Comparison of ENCODE assay signal across 8 cellular contexts in genomic region chr12:4539167-4539870, GRCh38. TPM values are rescaled to one million over a fixed set of nuclear protein-coding genes. Genes with fewer than 3 reads are reported as not detected.
DNase-seq lines count a peak whose midpoint lies in the region; ATAC-seq and TF ChIP-seq lines count a peak whose summit lies in the region.

No MANE protein-coding gene starts in this region.

- H3K27ac ChIP-seq in thymus (ENCODE audit: low read depth) = no peak overlapping the region

- no peaks in the 10 kb centered on the region for H3K27me3 ChIP-seq in thymus (ENCODE audit: control insufficient read depth, insufficient read depth)

- H3K36me3 Mint-ChIP-seq in activated CD4-positive, alpha-beta T cell treated with anti-CD3 and anti-CD28 coated beads for 36 hours (ENCODE audit: low read depth) = peaks cover 14% of the 10 kb centered on the region
- H3K36me3 Mint-ChIP-seq in activated B cell treated with CpG ODN at 0.5 μM for 24 hours (ENCODE audit: low read depth) (peaks cover 24% of the 10 kb centered on the region), immature natural killer cell (no peaks in the 10 kb centered on the region)

- intact Hi-C loops in activated CD4-positive, alpha-beta T cell treated with anti-CD3 and anti-CD28 coated beads for 36 hours (cut with DNase I, micrococcal nuclease) = loop anchor here (2.0 to 5.0 kb wide), 3 partner anchors 42 to 667 kb away; partner anchors contain the start of gene PARP11 (in 1 of the 2)
- intact Hi-C loops in activated B cell treated with CpG ODN at 0.5 μM for 24 hours (cut with micrococcal nuclease) = loop anchor here (2.0 to 10.0 kb wide), 2 partner anchors 435 to 787 kb away; partner anchors contain the start of gene CRACR2A

- CTCF ChIA-PET in activated CD4-positive, alpha-beta T cell treated with anti-CD3 and anti-CD28 coated beads for 36 hours (lab: Charles Lee) = no interaction called here
- CTCF ChIA-PET in activated B cell treated with CpG ODN at 0.5 μM for 24 hours (lab: Charles Lee) = no interaction called here

- peaks cover 8% of the 10 kb centered on the region for H3K4me1 ChIP-seq in thymus (ENCODE audit: control insufficient read depth, insufficient read depth, low read length)

- POLR2A ChIA-PET in activated CD4-positive, alpha-beta T cell treated with anti-CD3 and anti-CD28 coated beads for 36 hours (lab: Charles Lee) = interaction anchor here (0.5 kb wide), 1 partner anchor 242 kb away, joined by 3 read pairs; no protein-coding TSS in a partner anchor
- POLR2A ChIA-PET in activated B cell treated with CpG ODN at 0.5 μM for 24 hours (lab: Charles Lee) = interaction anchor here (0.5 kb wide), 1 partner anchor 370 kb away, joined by 4 read pairs; no protein-coding TSS in a partner anchor

- 22% methylated on average over 16 of the region's 16 CpGs for WGBS in thymus

- H3K36me3 ChIP-seq in thymus (ENCODE audit: control insufficient read depth, insufficient read depth) = peaks cover 2% of the 10 kb centered on the region

- ATAC-seq in activated CD4-positive, alpha-beta T cell treated with anti-CD3 and anti-CD28 coated beads for 36 hours = peak; percentile 32
- ATAC-seq in activated B cell treated with CpG ODN at 0.5 μM for 24 hours (ENCODE audit: low read depth) = no peak

- H3K4me1 Mint-ChIP-seq in activated CD4-positive, alpha-beta T cell treated with anti-CD3 and anti-CD28 coated beads for 36 hours = peaks cover 26% of the 10 kb centered on the region
- peaks cover 31% of the 10 kb centered on the region for H3K4me1 Mint-ChIP-seq in activated B cell treated with CpG ODN at 0.5 μM for 24 hours
- peaks cover 22 to 33% of the 10 kb centered on the region in 2 donors for H3K4me1 Mint-ChIP-seq in immature natural killer cell

- TF ChIP-seq CTCF in activated B cell treated with CpG ODN at 0.5 μM for 24 hours (IDR thresholded peaks at IDR 0.05) (no peak), GM10266 (IDR thresholded peaks at IDR 0.05; ENCODE audit: control insufficient read depth, insufficient read depth, low read depth, missing control alignments) (no peak)

- H3K27me3 Mint-ChIP-seq in activated CD4-positive, alpha-beta T cell treated with anti-CD3 and anti-CD28 coated beads for 36 hours = no peaks in the 10 kb centered on the region
- H3K27me3 Mint-ChIP-seq in activated B cell treated with CpG ODN at 0.5 μM for 24 hours = no peaks in the 10 kb centered on the region
- H3K27me3 Mint-ChIP-seq in immature natural killer cell (ENCODE audit: low read depth in 3 of 3) = peaks cover 5 to 12% (median 10%) of the 10 kb centered on the region in 3 donors

- peak overlapping the region; percentile 96 for H3K4me3 ChIP-seq in thymus (ENCODE audit: low read length)

- no peaks in the 10 kb centered on the region for H3K9me3 Mint-ChIP-seq in activated CD4-positive, alpha-beta T cell treated with anti-CD3 and anti-CD28 coated beads for 36 hours (ENCODE audit: low read depth)
- no peaks in the 10 kb centered on the region for H3K9me3 Mint-ChIP-seq in activated B cell treated with CpG ODN at 0.5 μM for 24 hours
- H3K9me3 Mint-ChIP-seq in immature natural killer cell = no peaks in the 10 kb centered on the region

- peak overlapping the region; percentile 96 for H3K27ac Mint-ChIP-seq in activated CD4-positive, alpha-beta T cell treated with anti-CD3 and anti-CD28 coated beads for 36 hours
- peak overlapping the region; percentile 99 for H3K27ac Mint-ChIP-seq in activated B cell treated with CpG ODN at 0.5 μM for 24 hours
- peak overlapping the region; percentile 95 to 99 (median 98) for H3K27ac Mint-ChIP-seq in immature natural killer cell

- peak overlapping the region; percentile 91 for H3K4me3 Mint-ChIP-seq in activated CD4-positive, alpha-beta T cell treated with anti-CD3 and anti-CD28 coated beads for 36 hours
- H3K4me3 Mint-ChIP-seq in activated B cell treated with CpG ODN at 0.5 μM for 24 hours (peak overlapping the region; percentile 91), immature natural killer cell (peak overlapping the region; percentile 96 to 99 (median 97))

- DNase-seq in activated CD4-positive, alpha-beta T cell treated with anti-CD3 and anti-CD28 coated beads for 36 hours = no peak
- DNase-seq in activated CD4-positive, alpha-beta T cell treated with anti-CD3 and anti-CD28 coated beads for 1 hour = no peak
- DNase-seq in activated B cell treated with CpG ODN at 0.5 μM for 24 hours (no peak), immature natural killer cell (no peak), GM10266 (ENCODE audit: extremely low spot score) (no peak), putamen (ENCODE audit: low spot score) (no peak), NCI-H1048 (lab: John Stamatoyannopoulos, UW) (no peak)

- H3K9me3 ChIP-seq in thymus (ENCODE audit: control insufficient read depth) = no peaks in the 10 kb centered on the region

RNA-seq across cellular contexts. Expression of gene RAD51AP1, which starts 0.6 kb away (rescaled TPM):
- 10 to 100 TPM; 44.6 to 50.9 TPM for total RNA-seq in activated CD4-positive, alpha-beta T cell treated with anti-CD3 and anti-CD28 coated beads for 36 hours
- total RNA-seq in activated B cell treated with CpG ODN at 0.5 μM for 24 hours = 5.6 and 5.9 TPM in 2 replicates
- 1 to 10 TPM; 1.8 to 4.4 (median 2.9) TPM for polyA plus RNA-seq in immature natural killer cell
- 3.4 TPM for polyA plus RNA-seq in thymus

RNA-seq across cellular contexts. Expression of gene DYRK4, which starts 22.7 kb away (rescaled TPM):
- 10 to 100 TPM; 33.9 to 45.0 TPM for total RNA-seq in activated CD4-positive, alpha-beta T cell treated with anti-CD3 and anti-CD28 coated beads for 36 hours
- 19.0 and 22.1 TPM in 2 replicates for total RNA-seq in activated B cell treated with CpG ODN at 0.5 μM for 24 hours
- polyA plus RNA-seq in immature natural killer cell (10 to 100 TPM; 31.8 to 41.1 (median 36.9) TPM), thymus (50.5 TPM)
